1 cellular context compared by ENCODE assay signal in genomic region chr10:13453896-13454295, GRCh38.
TF ChIP-seq lines count a peak whose summit lies in the region.

No MANE protein-coding gene starts in this region.

TF ChIP-seq in GM23338, 12 proteins besides CTCF, POLR2A, EP300 and RAD21:
- TF ChIP-seq, protein P1, sequence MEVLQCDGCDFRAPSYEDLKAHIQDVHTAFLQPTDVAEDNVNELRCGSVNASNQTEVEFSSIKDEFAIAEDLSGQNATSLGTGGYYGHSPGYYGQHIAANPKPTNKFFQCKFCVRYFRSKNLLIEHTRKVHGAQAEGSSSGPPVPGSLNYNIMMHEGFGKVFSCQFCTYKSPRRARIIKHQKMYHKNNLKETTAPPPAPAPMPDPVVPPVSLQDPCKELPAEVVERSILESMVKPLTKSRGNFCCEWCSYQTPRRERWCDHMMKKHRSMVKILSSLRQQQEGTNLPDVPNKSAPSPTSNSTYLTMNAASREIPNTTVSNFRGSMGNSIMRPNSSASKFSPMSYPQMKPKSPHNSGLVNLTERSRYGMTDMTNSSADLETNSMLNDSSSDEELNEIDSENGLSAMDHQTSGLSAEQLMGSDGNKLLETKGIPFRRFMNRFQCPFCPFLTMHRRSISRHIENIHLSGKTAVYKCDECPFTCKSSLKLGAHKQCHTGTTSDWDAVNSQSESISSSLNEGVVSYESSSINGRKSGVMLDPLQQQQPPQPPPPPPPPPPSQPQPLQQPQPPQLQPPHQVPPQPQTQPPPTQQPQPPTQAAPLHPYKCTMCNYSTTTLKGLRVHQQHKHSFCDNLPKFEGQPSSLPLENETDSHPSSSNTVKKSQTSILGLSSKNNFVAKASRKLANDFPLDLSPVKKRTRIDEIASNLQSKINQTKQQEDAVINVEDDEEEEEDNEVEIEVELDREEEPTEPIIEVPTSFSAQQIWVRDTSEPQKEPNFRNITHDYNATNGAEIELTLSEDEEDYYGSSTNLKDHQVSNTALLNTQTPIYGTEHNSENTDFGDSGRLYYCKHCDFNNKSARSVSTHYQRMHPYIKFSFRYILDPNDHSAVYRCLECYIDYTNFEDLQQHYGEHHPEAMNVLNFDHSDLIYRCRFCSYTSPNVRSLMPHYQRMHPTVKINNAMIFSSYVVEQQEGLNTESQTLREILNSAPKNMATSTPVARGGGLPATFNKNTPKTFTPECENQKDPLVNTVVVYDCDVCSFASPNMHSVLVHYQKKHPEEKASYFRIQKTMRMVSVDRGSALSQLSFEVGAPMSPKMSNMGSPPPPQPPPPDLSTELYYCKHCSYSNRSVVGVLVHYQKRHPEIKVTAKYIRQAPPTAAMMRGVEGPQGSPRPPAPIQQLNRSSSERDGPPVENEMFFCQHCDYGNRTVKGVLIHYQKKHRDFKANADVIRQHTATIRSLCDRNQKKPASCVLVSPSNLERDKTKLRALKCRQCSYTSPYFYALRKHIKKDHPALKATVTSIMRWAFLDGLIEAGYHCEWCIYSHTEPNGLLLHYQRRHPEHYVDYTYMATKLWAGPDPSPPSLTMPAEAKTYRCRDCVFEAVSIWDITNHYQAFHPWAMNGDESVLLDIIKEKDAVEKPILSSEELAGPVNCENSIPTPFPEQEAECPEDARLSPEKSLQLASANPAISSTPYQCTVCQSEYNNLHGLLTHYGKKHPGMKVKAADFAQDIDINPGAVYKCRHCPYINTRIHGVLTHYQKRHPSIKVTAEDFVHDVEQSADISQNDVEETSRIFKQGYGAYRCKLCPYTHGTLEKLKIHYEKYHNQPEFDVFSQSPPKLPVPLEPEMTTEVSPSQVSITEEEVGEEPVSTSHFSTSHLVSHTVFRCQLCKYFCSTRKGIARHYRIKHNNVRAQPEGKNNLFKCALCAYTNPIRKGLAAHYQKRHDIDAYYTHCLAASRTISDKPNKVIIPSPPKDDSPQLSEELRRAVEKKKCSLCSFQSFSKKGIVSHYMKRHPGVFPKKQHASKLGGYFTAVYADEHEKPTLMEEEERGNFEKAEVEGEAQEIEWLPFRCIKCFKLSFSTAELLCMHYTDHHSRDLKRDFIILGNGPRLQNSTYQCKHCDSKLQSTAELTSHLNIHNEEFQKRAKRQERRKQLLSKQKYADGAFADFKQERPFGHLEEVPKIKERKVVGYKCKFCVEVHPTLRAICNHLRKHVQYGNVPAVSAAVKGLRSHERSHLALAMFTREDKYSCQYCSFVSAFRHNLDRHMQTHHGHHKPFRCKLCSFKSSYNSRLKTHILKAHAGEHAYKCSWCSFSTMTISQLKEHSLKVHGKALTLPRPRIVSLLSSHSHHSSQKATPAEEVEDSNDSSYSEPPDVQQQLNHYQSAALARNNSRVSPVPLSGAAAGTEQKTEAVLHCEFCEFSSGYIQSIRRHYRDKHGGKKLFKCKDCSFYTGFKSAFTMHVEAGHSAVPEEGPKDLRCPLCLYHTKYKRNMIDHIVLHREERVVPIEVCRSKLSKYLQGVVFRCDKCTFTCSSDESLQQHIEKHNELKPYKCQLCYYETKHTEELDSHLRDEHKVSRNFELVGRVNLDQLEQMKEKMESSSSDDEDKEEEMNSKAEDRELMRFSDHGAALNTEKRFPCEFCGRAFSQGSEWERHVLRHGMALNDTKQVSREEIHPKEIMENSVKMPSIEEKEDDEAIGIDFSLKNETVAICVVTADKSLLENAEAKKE (CRISPR knock-in tag; IDR thresholded peaks at IDR 0.05): no peak
- no peak for TF ChIP-seq REST (IDR thresholded peaks at IDR 0.05; ENCODE audit: unreplicated experiment)
- TF ChIP-seq JUNB (IDR thresholded peaks at IDR 0.05; ENCODE audit: unreplicated experiment): no peak
- no peak for TF ChIP-seq EZH2phosphoT487 (IDR thresholded peaks at IDR 0.05; ENCODE audit: unreplicated experiment)
- TF ChIP-seq EZH2 (IDR thresholded peaks at IDR 0.05; ENCODE audit: low read depth, unreplicated experiment): no peak
- TF ChIP-seq ETS1 (IDR thresholded peaks at IDR 0.05): no peak
- TF ChIP-seq NANOG (IDR thresholded peaks at IDR 0.05; ENCODE audit: borderline replicate concordance): no peak
- no peak for TF ChIP-seq CREB1 (CRISPR knock-in tag; IDR thresholded peaks at IDR 0.05; ENCODE audit: low read depth)
- no peak for TF ChIP-seq STAT1 (IDR thresholded peaks at IDR 0.05; ENCODE audit: unreplicated experiment)
- no peak for TF ChIP-seq POLR2AphosphoS5 (IDR thresholded peaks at IDR 0.05; ENCODE audit: low read depth)
- no peak for TF ChIP-seq ZNF114 (CRISPR knock-in tag; IDR thresholded peaks at IDR 0.05)
- no peak for TF ChIP-seq ZNF331 (CRISPR knock-in tag; IDR thresholded peaks at IDR 0.05; ENCODE audit: low read depth)
